ENCODE assay signal across 1 cellular context in the genomic region with DNA sequence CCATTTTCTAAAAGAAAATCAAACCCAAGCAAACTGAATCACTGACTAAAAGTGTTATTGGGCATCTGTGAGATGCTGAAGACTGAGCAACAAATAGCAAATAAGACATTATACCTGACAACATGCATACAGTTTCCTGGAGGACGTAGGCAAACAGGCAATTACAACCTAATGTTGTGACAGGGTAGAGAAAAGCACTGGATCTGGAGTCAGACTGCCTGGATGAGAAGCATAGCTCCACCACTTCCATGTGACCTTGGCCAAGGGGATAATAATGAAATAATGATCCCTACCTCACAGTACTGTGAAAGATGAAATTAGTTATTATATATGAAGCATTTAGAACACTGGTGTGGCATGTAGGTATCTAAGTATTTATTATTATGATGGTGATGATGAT.
TF ChIP-seq lines count a peak whose summit lies in the region.

No MANE protein-coding gene starts in this region.

TF ChIP-seq in GM12878, 131 proteins besides CTCF, POLR2A, EP300 and RAD21 (continued from another document):
- TF ChIP-seq, protein P1, sequence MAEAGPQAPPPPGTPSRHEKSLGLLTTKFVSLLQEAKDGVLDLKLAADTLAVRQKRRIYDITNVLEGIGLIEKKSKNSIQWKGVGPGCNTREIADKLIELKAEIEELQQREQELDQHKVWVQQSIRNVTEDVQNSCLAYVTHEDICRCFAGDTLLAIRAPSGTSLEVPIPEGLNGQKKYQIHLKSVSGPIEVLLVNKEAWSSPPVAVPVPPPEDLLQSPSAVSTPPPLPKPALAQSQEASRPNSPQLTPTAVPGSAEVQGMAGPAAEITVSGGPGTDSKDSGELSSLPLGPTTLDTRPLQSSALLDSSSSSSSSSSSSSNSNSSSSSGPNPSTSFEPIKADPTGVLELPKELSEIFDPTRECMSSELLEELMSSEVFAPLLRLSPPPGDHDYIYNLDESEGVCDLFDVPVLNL (IDR thresholded peaks at IDR 0.05; ENCODE audit: low read depth, low read length), result no peak
- no peak for TF ChIP-seq MYC (IDR thresholded peaks at IDR 0.05; ENCODE audit: insufficient read depth, insufficient read length, insufficient replicate concordance, low read length, severe bottlenecking)
- no peak for TF ChIP-seq PAX8 (IDR thresholded peaks at IDR 0.05)
- no peak for TF ChIP-seq GATAD2B (conservative IDR thresholded peaks at IDR 0.05; ENCODE audit: low read depth)
- no peak for TF ChIP-seq SMAD5 (IDR thresholded peaks at IDR 0.05; ENCODE audit: low read depth)
- TF ChIP-seq ZSCAN29 (IDR thresholded peaks at IDR 0.05), result no peak
- TF ChIP-seq NRF1 (conservative IDR thresholded peaks at IDR 0.05; ENCODE audit: low read depth, low read length), result no peak
- no peak for TF ChIP-seq ZNF217 (IDR thresholded peaks at IDR 0.05)
- TF ChIP-seq, protein P2, sequence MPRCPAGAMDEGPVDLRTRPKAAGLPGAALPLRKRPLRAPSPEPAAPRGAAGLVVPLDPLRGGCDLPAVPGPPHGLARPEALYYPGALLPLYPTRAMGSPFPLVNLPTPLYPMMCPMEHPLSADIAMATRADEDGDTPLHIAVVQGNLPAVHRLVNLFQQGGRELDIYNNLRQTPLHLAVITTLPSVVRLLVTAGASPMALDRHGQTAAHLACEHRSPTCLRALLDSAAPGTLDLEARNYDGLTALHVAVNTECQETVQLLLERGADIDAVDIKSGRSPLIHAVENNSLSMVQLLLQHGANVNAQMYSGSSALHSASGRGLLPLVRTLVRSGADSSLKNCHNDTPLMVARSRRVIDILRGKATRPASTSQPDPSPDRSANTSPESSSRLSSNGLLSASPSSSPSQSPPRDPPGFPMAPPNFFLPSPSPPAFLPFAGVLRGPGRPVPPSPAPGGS (IDR thresholded peaks at IDR 0.05; ENCODE audit: borderline replicate concordance, insufficient read depth, low read depth, low read length, poor library complexity, severe bottlenecking), result no peak
- TF ChIP-seq, protein P3, sequence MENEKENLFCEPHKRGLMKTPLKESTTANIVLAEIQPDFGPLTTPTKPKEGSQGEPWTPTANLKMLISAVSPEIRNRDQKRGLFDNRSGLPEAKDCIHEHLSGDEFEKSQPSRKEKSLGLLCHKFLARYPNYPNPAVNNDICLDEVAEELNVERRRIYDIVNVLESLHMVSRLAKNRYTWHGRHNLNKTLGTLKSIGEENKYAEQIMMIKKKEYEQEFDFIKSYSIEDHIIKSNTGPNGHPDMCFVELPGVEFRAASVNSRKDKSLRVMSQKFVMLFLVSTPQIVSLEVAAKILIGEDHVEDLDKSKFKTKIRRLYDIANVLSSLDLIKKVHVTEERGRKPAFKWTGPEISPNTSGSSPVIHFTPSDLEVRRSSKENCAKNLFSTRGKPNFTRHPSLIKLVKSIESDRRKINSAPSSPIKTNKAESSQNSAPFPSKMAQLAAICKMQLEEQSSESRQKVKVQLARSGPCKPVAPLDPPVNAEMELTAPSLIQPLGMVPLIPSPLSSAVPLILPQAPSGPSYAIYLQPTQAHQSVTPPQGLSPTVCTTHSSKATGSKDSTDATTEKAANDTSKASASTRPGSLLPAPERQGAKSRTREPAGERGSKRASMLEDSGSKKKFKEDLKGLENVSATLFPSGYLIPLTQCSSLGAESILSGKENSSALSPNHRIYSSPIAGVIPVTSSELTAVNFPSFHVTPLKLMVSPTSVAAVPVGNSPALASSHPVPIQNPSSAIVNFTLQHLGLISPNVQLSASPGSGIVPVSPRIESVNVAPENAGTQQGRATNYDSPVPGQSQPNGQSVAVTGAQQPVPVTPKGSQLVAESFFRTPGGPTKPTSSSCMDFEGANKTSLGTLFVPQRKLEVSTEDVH (IDR thresholded peaks at IDR 0.05; ENCODE audit: low read depth, partially characterized antibody), result no peak
- TF ChIP-seq SREBF1 (IDR thresholded peaks at IDR 0.05; ENCODE audit: low read length), result no peak
- no peak for TF ChIP-seq BCL11A (IDR thresholded peaks at IDR 0.05; ENCODE audit: low read depth, low read length)
- TF ChIP-seq NR2C2 (IDR thresholded peaks at IDR 0.05; ENCODE audit: borderline replicate concordance, control insufficient read depth, insufficient read length, low read depth), result no peak
- TF ChIP-seq SRF (IDR thresholded peaks at IDR 0.05; ENCODE audit: low read depth in 2 of 2, low read length in 2 of 2), result no peak
- TF ChIP-seq, protein P4, sequence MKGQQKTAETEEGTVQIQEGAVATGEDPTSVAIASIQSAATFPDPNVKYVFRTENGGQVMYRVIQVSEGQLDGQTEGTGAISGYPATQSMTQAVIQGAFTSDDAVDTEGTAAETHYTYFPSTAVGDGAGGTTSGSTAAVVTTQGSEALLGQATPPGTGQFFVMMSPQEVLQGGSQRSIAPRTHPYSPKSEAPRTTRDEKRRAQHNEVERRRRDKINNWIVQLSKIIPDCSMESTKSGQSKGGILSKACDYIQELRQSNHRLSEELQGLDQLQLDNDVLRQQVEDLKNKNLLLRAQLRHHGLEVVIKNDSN (IDR thresholded peaks at IDR 0.05; ENCODE audit: borderline replicate concordance, extremely low read length, insufficient read depth, low read depth, low read length), result no peak
- TF ChIP-seq MTA3 (IDR thresholded peaks at IDR 0.05; ENCODE audit: borderline replicate concordance, low read length), result no peak
- no peak for TF ChIP-seq HCFC1 (IDR thresholded peaks at IDR 0.05; ENCODE audit: low read length)
- TF ChIP-seq, protein P5, sequence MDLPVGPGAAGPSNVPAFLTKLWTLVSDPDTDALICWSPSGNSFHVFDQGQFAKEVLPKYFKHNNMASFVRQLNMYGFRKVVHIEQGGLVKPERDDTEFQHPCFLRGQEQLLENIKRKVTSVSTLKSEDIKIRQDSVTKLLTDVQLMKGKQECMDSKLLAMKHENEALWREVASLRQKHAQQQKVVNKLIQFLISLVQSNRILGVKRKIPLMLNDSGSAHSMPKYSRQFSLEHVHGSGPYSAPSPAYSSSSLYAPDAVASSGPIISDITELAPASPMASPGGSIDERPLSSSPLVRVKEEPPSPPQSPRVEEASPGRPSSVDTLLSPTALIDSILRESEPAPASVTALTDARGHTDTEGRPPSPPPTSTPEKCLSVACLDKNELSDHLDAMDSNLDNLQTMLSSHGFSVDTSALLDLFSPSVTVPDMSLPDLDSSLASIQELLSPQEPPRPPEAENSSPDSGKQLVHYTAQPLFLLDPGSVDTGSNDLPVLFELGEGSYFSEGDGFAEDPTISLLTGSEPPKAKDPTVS (IDR thresholded peaks at IDR 0.05; ENCODE audit: low read depth, low read length), result no peak
- no peak for TF ChIP-seq SP1 (IDR thresholded peaks at IDR 0.05; ENCODE audit: low read depth, low read length)
